13 cellular contexts compared by ENCODE assay signal in genomic region chr5:143143973-143144372, GRCh38.
A peak's percentile ranks its signal among the peaks of the same experiment; 100 is the strongest.
DNase-seq lines count a peak whose midpoint lies in the region; ATAC-seq and TF ChIP-seq lines count a peak whose summit lies in the region.
"Had no signal": no experiment of that assay in that cellular context is flagged by ENCODE, and none has a peak within 500 bp of the region (broad histone marks: within the 10 kb centered on the region; RNA-seq: fewer than 3 reads in every experiment).

No MANE protein-coding gene starts in this region.

- peaks cover 61% of the 10 kb centered on the region for H3K36me3 Mint-ChIP-seq in CD8-positive, alpha-beta T cell

- H3K9me3 ChIP-seq in CD8-positive, alpha-beta T cell (ENCODE audit: low read length), result no peaks in the 10 kb centered on the region
- H3K9me3 ChIP-seq: transverse colon had no signal

- CTCF ChIA-PET in CD8-positive, alpha-beta T cell (lab: Charles Lee), result no interaction called here

- TF ChIP-seq CTCF in foreskin keratinocyte (conservative IDR thresholded peaks at IDR 0.05), result no peak
- TF ChIP-seq CTCF in CD8-positive, alpha-beta T cell (IDR thresholded peaks at IDR 0.05), result no peak

- DNase-seq in HT1080 (ENCODE audit: low read depth) (peak; percentile 75), astrocyte of the hippocampus (ENCODE audit: low read depth, low spot score) (peak; percentile 26), foreskin keratinocyte (peak in 1 of 2 donors; percentile 61), NCI-H446 (lab: John Stamatoyannopoulos, UW) (no peak)
- no peak for DNase-seq in CD8-positive, alpha-beta T cell
- DNase-seq: activated CD8-positive, alpha-beta memory T cell treated with anti-CD3 and anti-CD28 coated beads for 24 hours; central memory CD4-positive, alpha-beta T cell; transverse colon; WERI-Rb-1 had no signal

- H3K36me3 ChIP-seq in CD8-positive, alpha-beta T cell (ENCODE audit: insufficient read depth, low read length), result peaks cover 10% of the 10 kb centered on the region
- H3K36me3 ChIP-seq: transverse colon, WERI-Rb-1 had no signal

- H3K4me1 ChIP-seq in foreskin keratinocyte, result peaks cover 33% of the 10 kb centered on the region
- no peaks in the 10 kb centered on the region for H3K4me1 ChIP-seq in CD8-positive, alpha-beta T cell (ENCODE audit: insufficient read depth, low read length)

- H3K4me1 Mint-ChIP-seq in CD8-positive, alpha-beta T cell (ENCODE audit: low read depth), result no peaks in the 10 kb centered on the region

- H3K9me3 Mint-ChIP-seq in CD8-positive, alpha-beta T cell, result no peaks in the 10 kb centered on the region

- no peak overlapping the region for H3K4me3 ChIP-seq in CD8-positive, alpha-beta T cell (ENCODE audit: low read depth, low read length)
- H3K4me3 ChIP-seq: transverse colon had no signal

- no peaks in the 10 kb centered on the region for H3K27me3 Mint-ChIP-seq in CD8-positive, alpha-beta T cell (ENCODE audit: low read depth)

- peak overlapping the region; percentile 96 for H3K27ac ChIP-seq in foreskin keratinocyte
- peak overlapping the region; percentile 84 for H3K27ac ChIP-seq in temporal lobe (ENCODE audit: low read depth, low read length)
- H3K27ac ChIP-seq in CD8-positive, alpha-beta T cell (ENCODE audit: low read depth, low read length), result no peak overlapping the region
- H3K27ac ChIP-seq: C4-2B, WERI-Rb-1 had no signal

- intact Hi-C loops in CD8-positive, alpha-beta T cell (cut with DNase I, micrococcal nuclease), result no loop called here

- H3K27me3 ChIP-seq in foreskin keratinocyte, result no peaks in the 10 kb centered on the region
- no peaks in the 10 kb centered on the region for H3K27me3 ChIP-seq in CD8-positive, alpha-beta T cell (ENCODE audit: insufficient read depth, low read length)
- H3K27me3 ChIP-seq: transverse colon had no signal

- ATAC-seq in foreskin keratinocyte (peak; percentile 58), HG03159 (IDR thresholded peaks at IDR 0.05; ENCODE audit: unreplicated experiment) (no peak), GM21529 (IDR thresholded peaks at IDR 0.05; ENCODE audit: unreplicated experiment) (no peak)
- ATAC-seq in CD8-positive, alpha-beta T cell, result no peak

- no peak overlapping the region for H3K27ac Mint-ChIP-seq in CD8-positive, alpha-beta T cell

- POLR2A ChIA-PET in CD8-positive, alpha-beta T cell (lab: Charles Lee), result no interaction called here

- no peak overlapping the region for H3K4me3 Mint-ChIP-seq in CD8-positive, alpha-beta T cell

Comparison
In these comparisons a context has a peak if more than half of its experiments do, and no peak if none do; other contexts are left out.
1. DNase-seq: peak in HT1080 (single experiment) and astrocyte of the hippocampus (single experiment); none in NCI-H446 (0 of 2) and CD8-positive, alpha-beta T cell (0 of 7).